In genomic region chr12:111033281-111034147, GRCh38 we compare ENCODE assay signal across 11 cellular contexts. TPM values are rescaled to one million over a fixed set of nuclear protein-coding genes. Genes with fewer than 3 reads are reported as not detected.
DNase-seq lines count a peak whose midpoint lies in the region; ATAC-seq and TF ChIP-seq lines count a peak whose summit lies in the region.
"Had no signal": no experiment of that assay in that cellular context is flagged by ENCODE, and none has a peak within 500 bp of the region (broad histone marks: within the 10 kb centered on the region; RNA-seq: fewer than 3 reads in every experiment).

No MANE protein-coding gene starts in this region.

- no peak overlapping the region for H3K27ac ChIP-seq in ectodermal cell (ENCODE audit: insufficient read depth, low read depth, low read length, poor library complexity, severe bottlenecking)
- H3K27ac ChIP-seq: right atrium auricular region, tibial artery had no signal

- peak; percentile 20 for TF ChIP-seq CTCF in retinal pigment epithelial cell (conservative IDR thresholded peaks at IDR 0.05; ENCODE audit: low read depth, low read length)

- H3K4me3 ChIP-seq in ectodermal cell (ENCODE audit: insufficient read depth, low read depth, low read length), result peak overlapping the region; percentile 75
- H3K4me3 ChIP-seq in retinal pigment epithelial cell (ENCODE audit: low read length), result no peak overlapping the region

- 0% methylated on average over 94 to 96 of the region's 96 CpGs for WGBS in ectodermal cell, 2 experiments

- peaks cover 21% of the 10 kb centered on the region for H3K4me1 ChIP-seq in ectodermal cell (ENCODE audit: control insufficient read depth, insufficient read depth, low read length)

- no peaks in the 10 kb centered on the region for H3K9me3 ChIP-seq in ectodermal cell (ENCODE audit: control insufficient read depth, low read length)
- H3K9me3 ChIP-seq: right atrium auricular region, tibial artery had no signal

- H3K36me3 ChIP-seq in ectodermal cell (ENCODE audit: control insufficient read depth, insufficient read depth, low read length), result no peaks in the 10 kb centered on the region
- H3K36me3 ChIP-seq: right atrium auricular region, tibial artery had no signal

- DNase-seq in NCI-H2227 (lab: John Stamatoyannopoulos, UW; ENCODE audit: unreplicated experiment) (peak; percentile 66), NCI-H2227 treated with DMSO at 0.1 percent for 48 hours (lab: John Stamatoyannopoulos, UW) (no peak), NCI-H2171 treated with DMSO at 0.1 percent for 48 hours (lab: John Stamatoyannopoulos, UW) (peak; percentile 79), retinal pigment epithelial cell (ENCODE audit: low read depth) (no peak), kidney tubule cell (ENCODE audit: low spot score) (no peak)

- ATAC-seq in HG03460 (IDR thresholded peaks at IDR 0.05; ENCODE audit: unreplicated experiment) (no peak), GM21576 (IDR thresholded peaks at IDR 0.05; ENCODE audit: unreplicated experiment) (no peak)
- ATAC-seq: activated CD4-positive, CD25-positive, alpha-beta regulatory T cell treated with anti-CD3 and anti-CD28 coated beads, Interleukin-2, amount 50 U/mL, for 24 hours had no signal

- H3K27me3 ChIP-seq in ectodermal cell (ENCODE audit: control insufficient read depth, insufficient read depth, low read length, poor library complexity, severe bottlenecking), result peaks cover 47% of the 10 kb centered on the region

RNA-seq across cellular contexts. Expression of gene CUX2, which starts 0.5 kb away (rescaled TPM):
- polyA plus RNA-seq in ectodermal cell (2013, experiment 1 of 4), result 4.2 TPM
- 4.7 TPM for polyA plus RNA-seq in ectodermal cell (2013, experiment 2 of 4)
- polyA plus RNA-seq in ectodermal cell (2013, experiment 3 of 4), result 4.5 TPM
- polyA plus RNA-seq in ectodermal cell (2013, experiment 4 of 4), result 5.1 TPM

Comparison
In these comparisons a context has a peak if more than half of its experiments do, and no peak if none do; other contexts are left out.
1. DNase-seq: peak in NCI-H2227 (single experiment) and NCI-H2171 treated with DMSO at 0.1 percent for 48 hours (single experiment); none in NCI-H2227 treated with DMSO at 0.1 percent for 48 hours (single experiment), retinal pigment epithelial cell (single experiment) and kidney tubule cell (single experiment).